Comparison of ENCODE assay signal across 15 cellular contexts in genomic region chr21:16117331-16117730, GRCh38.
DNase-seq lines count a peak whose midpoint lies in the region; ATAC-seq, FAIRE-seq and TF ChIP-seq lines count a peak whose summit lies in the region.
"Had no signal": no experiment of that assay in that cellular context is flagged by ENCODE, and none has a peak within 500 bp of the region (broad histone marks: within the 10 kb centered on the region; RNA-seq: fewer than 3 reads in every experiment).

No MANE protein-coding gene starts in this region.

- H3K27me3 ChIP-seq in bronchial epithelial cell (ENCODE audit: control insufficient read depth, insufficient read depth, low read length) (no peaks in the 10 kb centered on the region), hepatocyte (no peaks in the 10 kb centered on the region), stomach (no peaks in the 10 kb centered on the region)
- H3K27me3 ChIP-seq: foreskin keratinocyte had no signal

- H4K20me1 ChIP-seq in hepatocyte (ENCODE audit: insufficient read depth, poor library complexity, severe bottlenecking), result no peaks in the 10 kb centered on the region

- intact Hi-C loops in stomach (cut with DNase I; ENCODE audit: low total_unique reads), result no loop called here

- H2AFZ ChIP-seq in hepatocyte, result no peak overlapping the region

- 83% methylated on average over 4 of the region's 4 CpGs for WGBS in hepatocyte (ENCODE audit: low lambda C conversion rate, missing lambda C conversion rate)
- 64 to 85% (median 74%) methylated on average over 4 of the region's 4 CpGs for WGBS in stomach, 5 donors

- no peak for TF ChIP-seq POLR2A in stomach (IDR thresholded peaks at IDR 0.05)

- H3K9me2 ChIP-seq in hepatocyte (replicated peaks; ENCODE audit: insufficient read depth), result no peaks in the 10 kb centered on the region

- no peak for FAIRE-seq in bronchial epithelial cell (lab: Jason Lieb, UNC)
- FAIRE-seq: K562 had no signal

- no peaks in the 10 kb centered on the region for H3K9me3 ChIP-seq in hepatocyte (ENCODE audit: low read depth)
- H3K9me3 ChIP-seq in stomach, result peaks cover 0 to 10% (median 5%) of the 10 kb centered on the region in 4 donors

- TF ChIP-seq CTCF in bronchial epithelial cell (IDR thresholded peaks at IDR 0.05; ENCODE audit: insufficient read depth, low read length, severe bottlenecking) (no peak), hepatocyte (IDR thresholded peaks at IDR 0.05; ENCODE audit: poor library complexity) (no peak), stomach (IDR thresholded peaks at IDR 0.05) (no peak)

- H3K27ac ChIP-seq in hepatocyte, result peak overlapping the region; percentile 43
- peak overlapping the region in 3 of 5 donors; percentile 14 to 65 (median 24) for H3K27ac ChIP-seq in stomach
- H3K27ac ChIP-seq: foreskin keratinocyte had no signal

- H3K79me2 ChIP-seq in hepatocyte, result no peaks in the 10 kb centered on the region

- H3K4me1 ChIP-seq in hepatocyte (ENCODE audit: insufficient read depth) (no peaks in the 10 kb centered on the region), stomach (peaks cover 0 to 5% (median 0%) of the 10 kb centered on the region in 4 donors)

- no peak for ATAC-seq in GM19455 (IDR thresholded peaks at IDR 0.05; ENCODE audit: unreplicated experiment)
- ATAC-seq: activated naive CD4-positive, alpha-beta T cell treated with anti-CD3 and anti-CD28 coated beads, Interleukin-2, amount 50 U/mL, for 72 hours; foreskin keratinocyte; K562 had no signal

- DNase-seq in H4 (ENCODE audit: low spot score), result peak; percentile 29
- peak; percentile 12 for DNase-seq in bronchial epithelial cell (ENCODE audit: low read depth)
- DNase-seq in hepatocyte (ENCODE audit: low spot score), result no peak
- DNase-seq in stomach, result no peak
- no peak for DNase-seq in NCI-H187 (lab: John Stamatoyannopoulos, UW)
- no peak for DNase-seq in DMS 273 treated with DMSO at 0.1 percent for 48 hours (lab: John Stamatoyannopoulos, UW)
- DNase-seq: activated CD8-positive, alpha-beta memory T cell treated with anti-CD3 and anti-CD28 coated beads, Interleukin-2, amount 50 U/mL, for 48 hours; CD4-positive, CD25-positive, alpha-beta regulatory T cell; GF-D8; NCI-H1436 treated with DMSO at 0.1 percent for 48 hours; T-helper 1 cell had no signal

- H3K4me2 ChIP-seq in hepatocyte, result peak overlapping the region; percentile 3

- TF ChIP-seq EP300 in stomach (IDR thresholded peaks at IDR 0.05), result no peak

- H3K36me3 ChIP-seq in bronchial epithelial cell (ENCODE audit: control insufficient read depth, insufficient read depth, low read length), result no peaks in the 10 kb centered on the region
- no peaks in the 10 kb centered on the region for H3K36me3 ChIP-seq in hepatocyte (replicated peaks; ENCODE audit: insufficient read depth, low read depth)
- H3K36me3 ChIP-seq in stomach, result no peaks in the 10 kb centered on the region

- H3K4me3 ChIP-seq in bronchial epithelial cell (ENCODE audit: low read depth, low read length) (no peak overlapping the region), hepatocyte (no peak overlapping the region), stomach (no peak overlapping the region)
- H3K4me3 ChIP-seq: K562 had no signal

Comparison
In these comparisons a context has a peak if more than half of its experiments do, and no peak if none do; other contexts are left out.
1. DNase-seq: peak in H4 (single experiment) and bronchial epithelial cell (single experiment); none in hepatocyte (single experiment), stomach (single experiment), NCI-H187 (0 of 2) and DMS 273 treated with DMSO at 0.1 percent for 48 hours (single experiment).